In the genomic region with DNA sequence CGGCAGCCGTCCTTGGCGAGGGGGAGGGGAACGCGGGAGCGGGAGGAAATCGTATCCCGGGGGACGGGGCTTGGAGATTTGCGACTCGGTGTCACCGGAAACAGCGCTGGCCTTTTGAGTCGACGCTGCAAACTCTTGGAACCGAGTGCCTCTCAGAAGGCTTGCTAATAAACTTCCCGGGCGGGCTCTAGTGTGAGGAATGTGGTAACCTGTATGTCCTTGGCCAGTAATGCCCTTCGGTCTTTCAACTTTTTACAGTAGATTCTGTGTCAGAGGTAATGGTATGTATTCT, we compare ENCODE assay signal across 8 cellular contexts.
DNase-seq lines count a peak whose midpoint lies in the region; ATAC-seq and TF ChIP-seq lines count a peak whose summit lies in the region.

No MANE protein-coding gene starts in this region.

- H3K4me1 Mint-ChIP-seq in CD14-positive monocyte (peaks cover 43% of the 10 kb centered on the region), memory B cell (peaks cover 34% of the 10 kb centered on the region)

- peak; percentile 3 for ATAC-seq in HG03097 (IDR thresholded peaks at IDR 0.05; ENCODE audit: low FRiP score, unreplicated experiment)
- no peak for ATAC-seq in memory B cell (ENCODE audit: low read depth)
- no peak for ATAC-seq in aorta (ENCODE audit: low FRiP score)

- no peaks in the 10 kb centered on the region for H3K9me3 ChIP-seq in aorta (ENCODE audit: control insufficient read depth, low read length)

- TF ChIP-seq CTCF in CD14-positive monocyte (IDR thresholded peaks at IDR 0.05) (no peak), astrocyte of the spinal cord (IDR thresholded peaks at IDR 0.05; ENCODE audit: low read depth, low read length) (no peak)

- H3K27me3 ChIP-seq in aorta (ENCODE audit: control insufficient read depth in 1 of 2, insufficient read depth in 2 of 2, low read length in 1 of 2), result no peaks in the 10 kb centered on the region

- WGBS in aorta, 2 donors, result 0 to 1% methylated on average over 19 of the region's 19 CpGs

- peaks cover 0 to 3% (median 0%) of the 10 kb centered on the region in 7 donors for H3K9me3 Mint-ChIP-seq in CD14-positive monocyte
- no peaks in the 10 kb centered on the region for H3K9me3 Mint-ChIP-seq in memory B cell

- H3K4me3 ChIP-seq in astrocyte of the spinal cord (ENCODE audit: low read depth, low read length), result peak overlapping the region; percentile 64
- peak overlapping the region; percentile 88 to 99 for H3K4me3 ChIP-seq in aorta (ENCODE audit: low read length in 2 of 2)

- H3K36me3 Mint-ChIP-seq in CD14-positive monocyte, result peaks cover 0 to 2% of the 10 kb centered on the region in 2 donors
- H3K36me3 Mint-ChIP-seq in memory B cell, result peaks cover 1% of the 10 kb centered on the region

- peaks cover 0 to 2% of the 10 kb centered on the region in 2 donors for H3K36me3 ChIP-seq in aorta (ENCODE audit: control insufficient read depth in 1 of 2, insufficient read depth in 2 of 2, low read length in 1 of 2)

- H3K4me1 ChIP-seq in aorta (ENCODE audit: control insufficient read depth in 1 of 2, insufficient read depth in 2 of 2, low read length in 2 of 2), result peaks cover 3 to 4% of the 10 kb centered on the region in 2 donors

- intact Hi-C loops in CD14-positive monocyte (cut with micrococcal nuclease), result loop anchor here (5.0 to 10.0 kb wide), 4 partner anchors 88 to 1052 kb away; a partner anchor contains a TSS
- intact Hi-C loops in aorta (cut with DNase I), result loop anchor here in 1 of 2 donors (2.0 kb wide), 1 partner anchor 26 kb away; no protein-coding TSS in a partner anchor

- H3K27ac Mint-ChIP-seq in CD14-positive monocyte (peak overlapping the region; percentile 89 to 97 (median 95)), memory B cell (peak overlapping the region; percentile 96)

- in situ Hi-C loops in astrocyte of the spinal cord (cut with HindIII; ENCODE audit: low sequenced_read_pairs), result no loop called here

- H3K4me3 Mint-ChIP-seq in CD14-positive monocyte (peak overlapping the region; percentile 84 to 90), memory B cell (peak overlapping the region; percentile 94)

- DNase-seq in CD14-positive monocyte (ENCODE audit: low spot score) (no peak), astrocyte of the spinal cord (ENCODE audit: low read depth, low spot score) (no peak), memory B cell (ENCODE audit: low spot score in 2 of 2) (no peak), aorta (no peak), OCI-M2 (lab: John Stamatoyannopoulos, UW; ENCODE audit: unreplicated experiment) (no peak), AML-193 (lab: John Stamatoyannopoulos, UW) (no peak), ureter (ENCODE audit: low spot score) (no peak)

- peak overlapping the region in 1 of 2 donors; percentile 90 for H3K27ac ChIP-seq in aorta (ENCODE audit: low read depth in 1 of 2, low read length in 2 of 2)

- H3K27me3 Mint-ChIP-seq in CD14-positive monocyte (ENCODE audit: low read depth in 3 of 3), result peaks cover 0 to 3% (median 0%) of the 10 kb centered on the region in 3 donors
- no peaks in the 10 kb centered on the region for H3K27me3 Mint-ChIP-seq in memory B cell
